ENCODE assay signal across 12 cellular contexts in genomic region chr1:119587328-119587727, GRCh38.
DNase-seq lines count a peak whose midpoint lies in the region; ATAC-seq and TF ChIP-seq lines count a peak whose summit lies in the region.
"Had no signal": no experiment of that assay in that cellular context is flagged by ENCODE, and none has a peak within 500 bp of the region (broad histone marks: within the 10 kb centered on the region; RNA-seq: fewer than 3 reads in every experiment).

No MANE protein-coding gene starts in this region.

- H3K27me3 ChIP-seq in SJSA1 (replicated peaks) = no peaks in the 10 kb centered on the region
- H3K27me3 ChIP-seq in ovary = no peaks in the 10 kb centered on the region
- H3K27me3 ChIP-seq: BLaER1 treated with 17β-estradiol and CSF1 and Interleukin-3, amounts not matched to agents 10 nM and 100 nM had no signal

- H3K27ac ChIP-seq in SJSA1 (no peak overlapping the region), ovary (no peak overlapping the region)
- H3K27ac ChIP-seq: BLaER1 treated with 17β-estradiol and CSF1 and Interleukin-3, amounts not matched to agents 10 nM and 100 nM; RWPE1 had no signal

- WGBS in ovary, 3 donors = 48 to 66% (median 50%) methylated on average over 3 of the region's 3 CpGs

- TF ChIP-seq CTCF in ovary (IDR thresholded peaks at IDR 0.05) = no peak

- in situ Hi-C loops in Caki2 (cut with HindIII; ENCODE audit: low pct_unique_long_range_greater_than_20kb, low sequenced_read_pairs) = no loop called here

- H3K9me3 ChIP-seq in SJSA1 (replicated peaks) (no peaks in the 10 kb centered on the region), ovary (no peaks in the 10 kb centered on the region)
- H3K9me3 ChIP-seq: BLaER1 treated with 17β-estradiol and CSF1 and Interleukin-3, amounts not matched to agents 10 nM and 100 nM had no signal

- intact Hi-C loops in ovary (cut with DNase I) = no loop called here

- H3K4me1 ChIP-seq in SJSA1 (replicated peaks) (no peaks in the 10 kb centered on the region), ovary (ENCODE audit: insufficient read depth) (peaks cover 8% of the 10 kb centered on the region)

- TF ChIP-seq EP300 in ovary (IDR thresholded peaks at IDR 0.05) = no peak

- no peak for TF ChIP-seq POLR2A in ovary (IDR thresholded peaks at IDR 0.05)

- H3K4me3 ChIP-seq in SJSA1 (no peak overlapping the region), ovary (no peak overlapping the region)
- H3K4me3 ChIP-seq: BLaER1 treated with 17β-estradiol and CSF1 and Interleukin-3, amounts not matched to agents 10 nM and 100 nM had no signal

- DNase-seq in Caki2 (ENCODE audit: low read depth) = peak; percentile 40
- peak; percentile 78 for DNase-seq in NCI-H1417 treated with DMSO at 0.1 percent for 48 hours (lab: John Stamatoyannopoulos, UW)
- DNase-seq in SJSA1 (ENCODE audit: low read depth in 1 of 2, low spot score in 2 of 2) = peak; percentile 25 to 52
- peak; percentile 7 for DNase-seq in iPS-NIHi11 (ENCODE audit: low spot score)
- no peak for DNase-seq in UCSD-AML1 (lab: John Stamatoyannopoulos, UW; ENCODE audit: unreplicated experiment)
- no peak for DNase-seq in ovary
- DNase-seq in COLO829 (ENCODE audit: low spot score) = no peak
- DNase-seq: small intestine had no signal

- H3K36me3 ChIP-seq in SJSA1 (no peaks in the 10 kb centered on the region), ovary (no peaks in the 10 kb centered on the region)
- H3K36me3 ChIP-seq: BLaER1 treated with 17β-estradiol and CSF1 and Interleukin-3, amounts not matched to agents 10 nM and 100 nM had no signal

- ATAC-seq in GM19463 (IDR thresholded peaks at IDR 0.05; ENCODE audit: unreplicated experiment) = no peak
- ATAC-seq: activated T-helper 17 cell treated with anti-CD3 and anti-CD28 coated beads, Interleukin-2, amount 50 U/mL, for 72 hours had no signal

Comparison
In these comparisons a context has a peak if more than half of its experiments do, and no peak if none do; other contexts are left out.
1. DNase-seq: peak in Caki2 (single experiment), NCI-H1417 treated with DMSO at 0.1 percent for 48 hours (single experiment), SJSA1 (2 of 2) and iPS-NIHi11 (single experiment); none in UCSD-AML1 (single experiment), ovary (0 of 5) and COLO829 (single experiment).